ENCODE assay signal across 1 cellular context in the genomic region with DNA sequence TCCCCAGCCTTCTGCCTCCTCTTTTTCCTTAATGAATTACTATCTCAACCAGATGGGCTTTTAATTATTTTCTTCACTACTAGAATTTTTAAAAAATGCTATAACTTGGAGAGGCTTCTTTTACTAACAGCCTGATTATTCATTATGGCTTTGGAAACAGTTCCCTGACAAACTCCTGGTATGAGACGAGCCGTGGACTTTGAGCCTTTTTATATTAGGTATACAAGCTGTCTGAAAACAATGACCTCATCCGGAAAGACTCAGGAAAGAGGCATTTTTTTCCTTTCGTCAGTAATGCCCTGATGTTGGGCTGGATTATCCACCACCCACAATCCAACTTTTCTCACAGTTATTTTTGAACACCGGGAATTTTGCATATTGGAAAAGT.
A peak's percentile ranks its signal among the peaks of the same experiment; 100 is the strongest.
TF ChIP-seq lines count a peak whose summit lies in the region.

No MANE protein-coding gene starts in this region.

TF ChIP-seq in HepG2, 621 proteins besides CTCF, POLR2A, EP300 and RAD21 (continued from another document and continues in another):
- TF ChIP-seq, protein P1, sequence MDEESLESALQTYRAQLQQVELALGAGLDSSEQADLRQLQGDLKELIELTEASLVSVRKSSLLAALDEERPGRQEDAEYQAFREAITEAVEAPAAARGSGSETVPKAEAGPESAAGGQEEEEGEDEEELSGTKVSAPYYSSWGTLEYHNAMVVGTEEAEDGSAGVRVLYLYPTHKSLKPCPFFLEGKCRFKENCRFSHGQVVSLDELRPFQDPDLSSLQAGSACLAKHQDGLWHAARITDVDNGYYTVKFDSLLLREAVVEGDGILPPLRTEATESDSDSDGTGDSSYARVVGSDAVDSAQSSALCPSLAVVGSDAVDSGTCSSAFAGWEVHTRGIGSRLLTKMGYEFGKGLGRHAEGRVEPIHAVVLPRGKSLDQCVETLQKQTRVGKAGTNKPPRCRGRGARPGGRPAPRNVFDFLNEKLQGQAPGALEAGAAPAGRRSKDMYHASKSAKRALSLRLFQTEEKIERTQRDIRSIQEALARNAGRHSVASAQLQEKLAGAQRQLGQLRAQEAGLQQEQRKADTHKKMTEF (CRISPR knock-in tag; IDR thresholded peaks at IDR 0.05) = peak; percentile 55
- peak; percentile 24; the same call in 1 of the 2 replicates for TF ChIP-seq IRF2 (CRISPR knock-in tag; IDR thresholded peaks at IDR 0.05)
- TF ChIP-seq TAF15 (IDR thresholded peaks at IDR 0.05; ENCODE audit: low read depth, low read length, poor library complexity, severe bottlenecking) = no peak
- 0 out of 2 replicates have a peak, but pooled peaks have one; percentile 40 for TF ChIP-seq DPF2 (CRISPR knock-in tag; IDR thresholded peaks at IDR 0.05; ENCODE audit: borderline replicate concordance, low read depth)
- 0 out of 2 replicates have a peak, but pooled peaks have one; percentile 17 for TF ChIP-seq ARNTL (CRISPR knock-in tag; IDR thresholded peaks at IDR 0.05)
- TF ChIP-seq, protein P2, sequence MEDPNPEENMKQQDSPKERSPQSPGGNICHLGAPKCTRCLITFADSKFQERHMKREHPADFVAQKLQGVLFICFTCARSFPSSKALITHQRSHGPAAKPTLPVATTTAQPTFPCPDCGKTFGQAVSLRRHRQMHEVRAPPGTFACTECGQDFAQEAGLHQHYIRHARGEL (CRISPR knock-in tag; IDR thresholded peaks at IDR 0.05) = no peak
- no peak for TF ChIP-seq ZNF780A (CRISPR knock-in tag; IDR thresholded peaks at IDR 0.05)
- no peak for TF ChIP-seq HNRNPL (IDR thresholded peaks at IDR 0.05; ENCODE audit: low read depth, low read length)
- TF ChIP-seq ATRX (CRISPR knock-in tag; IDR thresholded peaks at IDR 0.05; ENCODE audit: borderline replicate concordance) = no peak
- TF ChIP-seq HMG20A (CRISPR knock-in tag; IDR thresholded peaks at IDR 0.05; ENCODE audit: borderline replicate concordance) = peak; percentile 61; the same call in 1 of the 2 replicates
- peak; percentile 47; the same call in 1 of the 2 replicates for TF ChIP-seq ATF1 (CRISPR knock-in tag; IDR thresholded peaks at IDR 0.05)
- TF ChIP-seq MTA1 (CRISPR knock-in tag; IDR thresholded peaks at IDR 0.05; ENCODE audit: borderline replicate concordance) = no peak
- TF ChIP-seq HDAC2 (CRISPR knock-in tag; IDR thresholded peaks at IDR 0.05) = peak; percentile 50; the same call in 1 of the 2 replicates
- no peak for TF ChIP-seq NCOA1 (CRISPR knock-in tag; IDR thresholded peaks at IDR 0.05)
- TF ChIP-seq ATAD3A (CRISPR knock-in tag; IDR thresholded peaks at IDR 0.05) = no peak
- peak; percentile 60; the same call in 1 of the 2 replicates for TF ChIP-seq MED1 (CRISPR knock-in tag; IDR thresholded peaks at IDR 0.05)
- TF ChIP-seq FOSL2 (CRISPR knock-in tag; IDR thresholded peaks at IDR 0.05) = peak; percentile 60
- peak; percentile 84 for TF ChIP-seq HNF4A (CRISPR knock-in tag; IDR thresholded peaks at IDR 0.05)
- TF ChIP-seq FOXA3 (CRISPR knock-in tag; IDR thresholded peaks at IDR 0.05) = peak; percentile 41
- peak; percentile 34; the same call in 1 of the 2 replicates for TF ChIP-seq PHF21A (CRISPR knock-in tag; IDR thresholded peaks at IDR 0.05)
- TF ChIP-seq ZNF230 (CRISPR knock-in tag; IDR thresholded peaks at IDR 0.05) = no peak
- TF ChIP-seq, protein P3, sequence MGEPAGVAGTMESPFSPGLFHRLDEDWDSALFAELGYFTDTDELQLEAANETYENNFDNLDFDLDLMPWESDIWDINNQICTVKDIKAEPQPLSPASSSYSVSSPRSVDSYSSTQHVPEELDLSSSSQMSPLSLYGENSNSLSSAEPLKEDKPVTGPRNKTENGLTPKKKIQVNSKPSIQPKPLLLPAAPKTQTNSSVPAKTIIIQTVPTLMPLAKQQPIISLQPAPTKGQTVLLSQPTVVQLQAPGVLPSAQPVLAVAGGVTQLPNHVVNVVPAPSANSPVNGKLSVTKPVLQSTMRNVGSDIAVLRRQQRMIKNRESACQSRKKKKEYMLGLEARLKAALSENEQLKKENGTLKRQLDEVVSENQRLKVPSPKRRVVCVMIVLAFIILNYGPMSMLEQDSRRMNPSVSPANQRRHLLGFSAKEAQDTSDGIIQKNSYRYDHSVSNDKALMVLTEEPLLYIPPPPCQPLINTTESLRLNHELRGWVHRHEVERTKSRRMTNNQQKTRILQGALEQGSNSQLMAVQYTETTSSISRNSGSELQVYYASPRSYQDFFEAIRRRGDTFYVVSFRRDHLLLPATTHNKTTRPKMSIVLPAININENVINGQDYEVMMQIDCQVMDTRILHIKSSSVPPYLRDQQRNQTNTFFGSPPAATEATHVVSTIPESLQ (CRISPR knock-in tag; conservative IDR thresholded peaks at IDR 0.05) = no peak
- TF ChIP-seq, protein P4, sequence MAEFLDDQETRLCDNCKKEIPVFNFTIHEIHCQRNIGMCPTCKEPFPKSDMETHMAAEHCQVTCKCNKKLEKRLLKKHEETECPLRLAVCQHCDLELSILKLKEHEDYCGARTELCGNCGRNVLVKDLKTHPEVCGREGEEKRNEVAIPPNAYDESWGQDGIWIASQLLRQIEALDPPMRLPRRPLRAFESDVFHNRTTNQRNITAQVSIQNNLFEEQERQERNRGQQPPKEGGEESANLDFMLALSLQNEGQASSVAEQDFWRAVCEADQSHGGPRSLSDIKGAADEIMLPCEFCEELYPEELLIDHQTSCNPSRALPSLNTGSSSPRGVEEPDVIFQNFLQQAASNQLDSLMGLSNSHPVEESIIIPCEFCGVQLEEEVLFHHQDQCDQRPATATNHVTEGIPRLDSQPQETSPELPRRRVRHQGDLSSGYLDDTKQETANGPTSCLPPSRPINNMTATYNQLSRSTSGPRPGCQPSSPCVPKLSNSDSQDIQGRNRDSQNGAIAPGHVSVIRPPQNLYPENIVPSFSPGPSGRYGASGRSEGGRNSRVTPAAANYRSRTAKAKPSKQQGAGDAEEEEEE (CRISPR knock-in tag; IDR thresholded peaks at IDR 0.05; ENCODE audit: borderline replicate concordance) = no peak
- no peak for TF ChIP-seq MZF1 (CRISPR knock-in tag; IDR thresholded peaks at IDR 0.05; ENCODE audit: borderline replicate concordance)
- TF ChIP-seq, protein P5, sequence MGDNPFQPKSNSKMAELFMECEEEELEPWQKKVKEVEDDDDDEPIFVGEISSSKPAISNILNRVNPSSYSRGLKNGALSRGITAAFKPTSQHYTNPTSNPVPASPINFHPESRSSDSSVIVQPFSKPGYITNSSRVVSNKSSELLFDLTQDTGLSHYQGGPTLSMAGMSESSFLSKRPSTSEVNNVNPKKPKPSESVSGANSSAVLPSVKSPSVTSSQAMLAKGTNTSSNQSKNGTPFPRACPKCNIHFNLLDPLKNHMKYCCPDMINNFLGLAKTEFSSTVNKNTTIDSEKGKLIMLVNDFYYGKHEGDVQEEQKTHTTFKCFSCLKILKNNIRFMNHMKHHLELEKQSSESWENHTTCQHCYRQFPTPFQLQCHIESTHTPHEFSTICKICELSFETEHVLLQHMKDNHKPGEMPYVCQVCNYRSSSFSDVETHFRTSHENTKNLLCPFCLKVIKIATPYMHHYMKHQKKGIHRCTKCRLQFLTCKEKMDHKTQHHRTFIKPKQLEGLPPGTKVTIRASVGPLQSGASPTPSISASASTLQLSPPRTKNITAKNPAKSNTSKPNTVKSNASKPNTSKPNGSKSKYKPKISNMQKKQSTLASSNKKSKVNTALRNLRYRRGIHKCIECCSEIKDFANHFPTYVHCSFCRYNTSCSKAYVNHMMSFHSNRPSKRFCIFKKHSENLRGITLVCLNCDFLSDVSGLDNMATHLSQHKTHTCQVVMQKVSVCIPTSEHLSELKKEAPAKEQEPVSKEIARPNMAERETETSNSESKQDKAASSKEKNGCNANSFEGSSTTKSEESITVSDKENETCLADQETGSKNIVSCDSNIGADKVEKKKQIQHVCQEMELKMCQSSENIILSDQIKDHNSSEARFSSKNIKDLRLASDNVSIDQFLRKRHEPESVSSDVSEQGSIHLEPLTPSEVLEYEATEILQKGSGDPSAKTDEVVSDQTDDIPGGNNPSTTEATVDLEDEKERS (CRISPR knock-in tag; IDR thresholded peaks at IDR 0.05) = no peak
- TF ChIP-seq, protein P6, sequence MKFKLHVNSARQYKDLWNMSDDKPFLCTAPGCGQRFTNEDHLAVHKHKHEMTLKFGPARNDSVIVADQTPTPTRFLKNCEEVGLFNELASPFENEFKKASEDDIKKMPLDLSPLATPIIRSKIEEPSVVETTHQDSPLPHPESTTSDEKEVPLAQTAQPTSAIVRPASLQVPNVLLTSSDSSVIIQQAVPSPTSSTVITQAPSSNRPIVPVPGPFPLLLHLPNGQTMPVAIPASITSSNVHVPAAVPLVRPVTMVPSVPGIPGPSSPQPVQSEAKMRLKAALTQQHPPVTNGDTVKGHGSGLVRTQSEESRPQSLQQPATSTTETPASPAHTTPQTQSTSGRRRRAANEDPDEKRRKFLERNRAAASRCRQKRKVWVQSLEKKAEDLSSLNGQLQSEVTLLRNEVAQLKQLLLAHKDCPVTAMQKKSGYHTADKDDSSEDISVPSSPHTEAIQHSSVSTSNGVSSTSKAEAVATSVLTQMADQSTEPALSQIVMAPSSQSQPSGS (CRISPR knock-in tag; IDR thresholded peaks at IDR 0.05) = peak; percentile 99
- TF ChIP-seq, protein P7, sequence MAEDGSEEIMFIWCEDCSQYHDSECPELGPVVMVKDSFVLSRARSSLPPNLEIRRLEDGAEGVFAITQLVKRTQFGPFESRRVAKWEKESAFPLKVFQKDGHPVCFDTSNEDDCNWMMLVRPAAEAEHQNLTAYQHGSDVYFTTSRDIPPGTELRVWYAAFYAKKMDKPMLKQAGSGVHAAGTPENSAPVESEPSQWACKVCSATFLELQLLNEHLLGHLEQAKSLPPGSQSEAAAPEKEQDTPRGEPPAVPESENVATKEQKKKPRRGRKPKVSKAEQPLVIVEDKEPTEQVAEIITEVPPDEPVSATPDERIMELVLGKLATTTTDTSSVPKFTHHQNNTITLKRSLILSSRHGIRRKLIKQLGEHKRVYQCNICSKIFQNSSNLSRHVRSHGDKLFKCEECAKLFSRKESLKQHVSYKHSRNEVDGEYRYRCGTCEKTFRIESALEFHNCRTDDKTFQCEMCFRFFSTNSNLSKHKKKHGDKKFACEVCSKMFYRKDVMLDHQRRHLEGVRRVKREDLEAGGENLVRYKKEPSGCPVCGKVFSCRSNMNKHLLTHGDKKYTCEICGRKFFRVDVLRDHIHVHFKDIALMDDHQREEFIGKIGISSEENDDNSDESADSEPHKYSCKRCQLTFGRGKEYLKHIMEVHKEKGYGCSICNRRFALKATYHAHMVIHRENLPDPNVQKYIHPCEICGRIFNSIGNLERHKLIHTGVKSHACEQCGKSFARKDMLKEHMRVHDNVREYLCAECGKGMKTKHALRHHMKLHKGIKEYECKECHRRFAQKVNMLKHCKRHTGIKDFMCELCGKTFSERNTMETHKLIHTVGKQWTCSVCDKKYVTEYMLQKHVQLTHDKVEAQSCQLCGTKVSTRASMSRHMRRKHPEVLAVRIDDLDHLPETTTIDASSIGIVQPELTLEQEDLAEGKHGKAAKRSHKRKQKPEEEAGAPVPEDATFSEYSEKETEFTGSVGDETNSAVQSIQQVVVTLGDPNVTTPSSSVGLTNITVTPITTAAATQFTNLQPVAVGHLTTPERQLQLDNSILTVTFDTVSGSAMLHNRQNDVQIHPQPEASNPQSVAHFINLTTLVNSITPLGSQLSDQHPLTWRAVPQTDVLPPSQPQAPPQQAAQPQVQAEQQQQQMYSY (CRISPR knock-in tag; IDR thresholded peaks at IDR 0.05) = no peak
- 0 out of 2 replicates have a peak, but pooled peaks have one; percentile 42 for TF ChIP-seq NFIC (IDR thresholded peaks at IDR 0.05; ENCODE audit: low read length)
- TF ChIP-seq ZNF367 (CRISPR knock-in tag; IDR thresholded peaks at IDR 0.05; ENCODE audit: borderline replicate concordance) = no peak
- 0 out of 2 replicates have a peak, but pooled peaks have one; percentile 14 for TF ChIP-seq TCF7 (IDR thresholded peaks at IDR 0.05; ENCODE audit: low read depth)
- TF ChIP-seq PPARG (CRISPR knock-in tag; conservative IDR thresholded peaks at IDR 0.05) = no peak
- no peak for TF ChIP-seq CBX2 (IDR thresholded peaks at IDR 0.05; ENCODE audit: low read depth, low read length)
- TF ChIP-seq CBX2 (CRISPR knock-in tag; IDR thresholded peaks at IDR 0.05; ENCODE audit: low read depth) = no peak
- TF ChIP-seq RCOR2 (CRISPR knock-in tag; IDR thresholded peaks at IDR 0.05) = no peak
- TF ChIP-seq, protein P8, sequence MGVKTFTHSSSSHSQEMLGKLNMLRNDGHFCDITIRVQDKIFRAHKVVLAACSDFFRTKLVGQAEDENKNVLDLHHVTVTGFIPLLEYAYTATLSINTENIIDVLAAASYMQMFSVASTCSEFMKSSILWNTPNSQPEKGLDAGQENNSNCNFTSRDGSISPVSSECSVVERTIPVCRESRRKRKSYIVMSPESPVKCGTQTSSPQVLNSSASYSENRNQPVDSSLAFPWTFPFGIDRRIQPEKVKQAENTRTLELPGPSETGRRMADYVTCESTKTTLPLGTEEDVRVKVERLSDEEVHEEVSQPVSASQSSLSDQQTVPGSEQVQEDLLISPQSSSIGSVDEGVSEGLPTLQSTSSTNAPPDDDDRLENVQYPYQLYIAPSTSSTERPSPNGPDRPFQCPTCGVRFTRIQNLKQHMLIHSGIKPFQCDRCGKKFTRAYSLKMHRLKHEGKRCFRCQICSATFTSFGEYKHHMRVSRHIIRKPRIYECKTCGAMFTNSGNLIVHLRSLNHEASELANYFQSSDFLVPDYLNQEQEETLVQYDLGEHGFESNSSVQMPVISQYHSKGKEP (CRISPR knock-in tag; IDR thresholded peaks at IDR 0.05) = no peak
- TF ChIP-seq, protein P9, sequence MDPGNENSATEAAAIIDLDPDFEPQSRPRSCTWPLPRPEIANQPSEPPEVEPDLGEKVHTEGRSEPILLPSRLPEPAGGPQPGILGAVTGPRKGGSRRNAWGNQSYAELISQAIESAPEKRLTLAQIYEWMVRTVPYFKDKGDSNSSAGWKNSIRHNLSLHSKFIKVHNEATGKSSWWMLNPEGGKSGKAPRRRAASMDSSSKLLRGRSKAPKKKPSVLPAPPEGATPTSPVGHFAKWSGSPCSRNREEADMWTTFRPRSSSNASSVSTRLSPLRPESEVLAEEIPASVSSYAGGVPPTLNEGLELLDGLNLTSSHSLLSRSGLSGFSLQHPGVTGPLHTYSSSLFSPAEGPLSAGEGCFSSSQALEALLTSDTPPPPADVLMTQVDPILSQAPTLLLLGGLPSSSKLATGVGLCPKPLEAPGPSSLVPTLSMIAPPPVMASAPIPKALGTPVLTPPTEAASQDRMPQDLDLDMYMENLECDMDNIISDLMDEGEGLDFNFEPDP (CRISPR knock-in tag; conservative IDR thresholded peaks at IDR 0.05) = no peak
